ENCODE assay signal across 8 cellular contexts in genomic region chr11:86954288-86955110, GRCh38. TPM values are rescaled to one million over a fixed set of nuclear protein-coding genes. Genes with fewer than 3 reads are reported as not detected.
A peak's percentile ranks its signal among the peaks of the same experiment; 100 is the strongest.
DNase-seq lines count a peak whose midpoint lies in the region; ATAC-seq, FAIRE-seq and TF ChIP-seq lines count a peak whose summit lies in the region.

No MANE protein-coding gene starts in this region.

- peaks cover 44% of the 10 kb centered on the region for H3K27me3 ChIP-seq in mononuclear cell (ENCODE audit: insufficient read depth, low read length)

- H3K4me1 ChIP-seq in A549, result peaks cover 9% of the 10 kb centered on the region; the same call in 1 of the 3 replicates
- H3K4me1 ChIP-seq in mononuclear cell (ENCODE audit: insufficient read depth, low read length), result peaks cover 16% of the 10 kb centered on the region

- no peak for TF ChIP-seq CTCF in A549 (IDR thresholded peaks at IDR 0.05)

- POLR2A ChIA-PET in A549 (lab: Yijun Ruan, JAX), result interaction anchor here (0.9 to 2.6 kb wide), 5 partner anchors 20 to 334 kb away, joined by 3 to 16 read pairs (median 5); partner anchors contain the start of gene TMEM135

- TF ChIP-seq POLR2A in A549 (IDR thresholded peaks at IDR 0.05; ENCODE audit: low read length), result no peak
- TF ChIP-seq POLR2A in GM12892 (IDR thresholded peaks at IDR 0.05; ENCODE audit: low read depth, low read length), result no peak

- H3K9me3 ChIP-seq in A549 (no peaks in the 10 kb centered on the region), mononuclear cell (ENCODE audit: low read depth, low read length) (no peaks in the 10 kb centered on the region)

- H3K27ac ChIP-seq in A549, result peak overlapping the region; percentile 75 to 92

- H3K4me2 ChIP-seq in A549, result peak overlapping the region; percentile 100

- FAIRE-seq in A549 (lab: Jason Lieb, UNC), result no peak
- peak; percentile 60 for FAIRE-seq in GM12892 (lab: Jason Lieb, UNC)

- peak in 1 of 2 experiments; percentile 9; a peak in 3 of 6 replicates for ATAC-seq in A549
- ATAC-seq in GM21367 (IDR thresholded peaks at IDR 0.05; ENCODE audit: unreplicated experiment), result no peak

- DNase-seq in A549 (ENCODE audit: low read depth in 1 of 2, low spot score in 1 of 2) (peak; percentile 20 to 33), GM12892 (ENCODE audit: insufficient read length) (no peak), NCI-H774 (lab: John Stamatoyannopoulos, UW) (peak; percentile 17), dermis blood vessel endothelial cell (peak; percentile 42), HPDE6-E6E7 (ENCODE audit: extremely low spot score) (no peak), AML-193 (lab: John Stamatoyannopoulos, UW) (no peak)

- H3K4me3 ChIP-seq in A549 (peak overlapping the region; percentile 82), mononuclear cell (ENCODE audit: low read length) (peak overlapping the region; percentile 13)

- no peak for TF ChIP-seq RAD21 in A549 (conservative IDR thresholded peaks at IDR 0.05 in 1 of 2, IDR thresholded peaks at IDR 0.05 in 1 of 2)

- CTCF ChIA-PET in A549 (lab: Yijun Ruan, JAX), result interaction anchor here (1.0 to 5.8 kb wide), 10 partner anchors 8 to 335 kb away, joined by 3 to 46 read pairs (median 4); no protein-coding TSS in a partner anchor

- WGBS in A549 (ENCODE audit: missing lambda C conversion rate), result 32% methylated on average over 22 of the region's 43 CpGs

- TF ChIP-seq EP300 in A549 (IDR thresholded peaks at IDR 0.05), result no peak

TF ChIP-seq in A549, 52 proteins besides CTCF, POLR2A, EP300 and RAD21:
- TF ChIP-seq ZFP36 (IDR thresholded peaks at IDR 0.05; ENCODE audit: borderline replicate concordance, partially characterized antibody) (no peak), FOXS1 (CRISPR knock-in tag; IDR thresholded peaks at IDR 0.05) (no peak), HOXA7 (CRISPR knock-in tag; IDR thresholded peaks at IDR 0.05) (no peak), E2F6 (IDR thresholded peaks at IDR 0.05; ENCODE audit: borderline replicate concordance, low read depth) (peak; percentile 90), NPAS2 (CRISPR knock-in tag; IDR thresholded peaks at IDR 0.05; ENCODE audit: borderline replicate concordance) (no peak), ZC3H11A (IDR thresholded peaks at IDR 0.05) (no peak), CHD2 (IDR thresholded peaks at IDR 0.05; ENCODE audit: low read length, partially characterized antibody) (no peak), MAX (IDR thresholded peaks at IDR 0.05) (peak; percentile 83), SREBF2 (IDR thresholded peaks at IDR 0.05) (no peak), RNF2 (IDR thresholded peaks at IDR 0.05; ENCODE audit: borderline replicate concordance, low read depth) (0 out of 2 replicates have a peak, but pooled peaks have one; percentile 67), TP53 (CRISPR knock-in tag; IDR thresholded peaks at IDR 0.05) (0 out of 2 replicates have a peak, but pooled peaks have one; percentile 3), JUNB (IDR thresholded peaks at IDR 0.05) (no peak), CHD4 (IDR thresholded peaks at IDR 0.05; ENCODE audit: borderline replicate concordance) (no peak), FOSL2 (IDR thresholded peaks at IDR 0.05) (no peak), FOSL2 (CRISPR knock-in tag; IDR thresholded peaks at IDR 0.05) (no peak), EHMT2 (IDR thresholded peaks at IDR 0.05; ENCODE audit: low read depth) (no peak), NR3C1 (IDR thresholded peaks at IDR 0.05) (no peak)

RNA-seq across cellular contexts. Expression of gene FZD4, which starts 0.7 kb away (rescaled TPM):
- polyA plus RNA-seq in A549 (2011; rRNA removed), result 0.90 and 1.3 TPM in 2 replicates
- 0.41 and 0.60 TPM in 2 replicates for polyA plus RNA-seq in A549 (2012; cell fraction: cytosol; rRNA removed)
- polyA plus RNA-seq in A549 (2012; cell fraction: nucleus; rRNA removed), result 0.48 and 0.67 TPM in 2 replicates
- polyA plus RNA-seq in A549 (2017; fragmentation: RNase III; extraction: RNeasy Plus Mini Kit Qiagen cat#74134 plus additional on column Dnase treatment), result 0.61 to 0.67 TPM (median 0.66 TPM) in 3 replicates
- polyA minus RNA-seq in A549 (2011; rRNA and poly(A)+ RNA removed), result 1.0 and 1.7 TPM in 2 replicates
- not detected for polyA plus RNA-seq in GM12892 (2012; ENCODE audit: missing spikeins)
- total RNA-seq in dermis blood vessel endothelial cell, result 185 and 214 TPM in 2 replicates
- 0.10 TPM for total RNA-seq in mononuclear cell

Comparison
In these comparisons a context has a peak if more than half of its experiments do, and no peak if none do; other contexts are left out.
1. DNase-seq: peak in A549 (2 of 2), NCI-H774 (single experiment) and dermis blood vessel endothelial cell (single experiment); none in GM12892 (single experiment), HPDE6-E6E7 (single experiment) and AML-193 (0 of 2).
2. RNA of gene FZD4, which starts 0.7 kb away (total RNA-seq): 185 to 214 TPM in dermis blood vessel endothelial cell; 0.10 TPM in mononuclear cell (single experiment); every median in the first group is over 100 times any median in the second.